20 cellular contexts compared by ENCODE assay signal in genomic region chr2:66601624-66602023, GRCh38.
"Had no signal": no experiment of that assay in that cellular context is flagged by ENCODE, and none has a peak within 500 bp of the region (broad histone marks: within the 10 kb centered on the region; RNA-seq: fewer than 3 reads in every experiment).

No MANE protein-coding gene starts in this region.

- H3K36me3 Mint-ChIP-seq: naive thymus-derived CD4-positive, alpha-beta T cell; stimulated activated effector memory CD8-positive, alpha-beta T cell treated with anti-CD3 and anti-CD28 coated beads, Interleukin-12 subunit alpha, Interleukin-12 subunit beta, amount 100 ng/mL, for 72 hours had no signal

- H3K27me3 ChIP-seq: colonic mucosa, foreskin keratinocyte, right lobe of liver, tibial artery, upper lobe of left lung, vagina had no signal

- H3K27ac Mint-ChIP-seq: naive thymus-derived CD4-positive, alpha-beta T cell; nephron progenitor cell; stimulated activated effector memory CD8-positive, alpha-beta T cell treated with anti-CD3 and anti-CD28 coated beads, Interleukin-12 subunit alpha, Interleukin-12 subunit beta, amount 100 ng/mL, for 72 hours had no signal

- ATAC-seq: foreskin keratinocyte; left cardiac atrium; lower lobe of right lung; naive thymus-derived CD4-positive, alpha-beta T cell; psoas muscle; right lobe of liver; stimulated activated effector memory CD8-positive, alpha-beta T cell treated with anti-CD3 and anti-CD28 coated beads, Interleukin-12 subunit alpha, Interleukin-12 subunit beta, amount 100 ng/mL, for 72 hours; stimulated activated naive CD8-positive, alpha-beta T cell treated with anti-CD3 and anti-CD28 coated beads, Interleukin-15, Interleukin-2, amounts not matched to agents 100 U/mL and 50 U/mL, for 24 hours had no signal

- H3K27ac ChIP-seq: colonic mucosa, foreskin keratinocyte, left ventricle myocardium inferior, lower lobe of right lung, psoas muscle, right lobe of liver, tibial artery, upper lobe of left lung, vagina had no signal

- H3K4me3 ChIP-seq: colonic mucosa, left ventricle myocardium inferior, lower lobe of right lung, psoas muscle, right lobe of liver, tibial artery, upper lobe of left lung, vagina had no signal

- H3K9me3 ChIP-seq: colonic mucosa, lower lobe of right lung, psoas muscle, right lobe of liver, tibial artery, upper lobe of left lung, vagina had no signal

- DNase-seq: colonic mucosa; dermis blood vessel endothelial cell; kidney; left cardiac atrium; left ventricle myocardium inferior; lower lobe of right lung; mesendoderm; naive thymus-derived CD4-positive, alpha-beta T cell; nephron progenitor cell; psoas muscle; retina; right lobe of liver; stimulated activated CD4-positive, alpha-beta T cell treated with anti-CD3 and anti-CD28 coated beads, Interleukin-4, amount 100 ng/mL, for 1 hour; stimulated activated CD8-positive, alpha-beta memory T cell treated with anti-CD3 and anti-CD28 coated beads, Interleukin-4, amount 100 ng/mL, for 48 hours; stimulated activated naive CD8-positive, alpha-beta T cell treated with anti-CD3 and anti-CD28 coated beads, Interleukin-15, Interleukin-2, amounts not matched to agents 100 U/mL and 50 U/mL, for 24 hours; tibial artery; upper lobe of left lung had no signal

- H3K4me1 ChIP-seq: colonic mucosa, left ventricle myocardium inferior, lower lobe of right lung, psoas muscle, right lobe of liver, tibial artery, upper lobe of left lung, vagina had no signal

- H3K4me1 Mint-ChIP-seq: naive thymus-derived CD4-positive, alpha-beta T cell; stimulated activated effector memory CD8-positive, alpha-beta T cell treated with anti-CD3 and anti-CD28 coated beads, Interleukin-12 subunit alpha, Interleukin-12 subunit beta, amount 100 ng/mL, for 72 hours had no signal

- H3K36me3 ChIP-seq: colonic mucosa, left ventricle myocardium inferior, lower lobe of right lung, right lobe of liver, tibial artery, upper lobe of left lung, vagina had no signal

- H3K4me3 Mint-ChIP-seq: naive thymus-derived CD4-positive, alpha-beta T cell; nephron progenitor cell; stimulated activated effector memory CD8-positive, alpha-beta T cell treated with anti-CD3 and anti-CD28 coated beads, Interleukin-12 subunit alpha, Interleukin-12 subunit beta, amount 100 ng/mL, for 72 hours had no signal
